In the genomic region with DNA sequence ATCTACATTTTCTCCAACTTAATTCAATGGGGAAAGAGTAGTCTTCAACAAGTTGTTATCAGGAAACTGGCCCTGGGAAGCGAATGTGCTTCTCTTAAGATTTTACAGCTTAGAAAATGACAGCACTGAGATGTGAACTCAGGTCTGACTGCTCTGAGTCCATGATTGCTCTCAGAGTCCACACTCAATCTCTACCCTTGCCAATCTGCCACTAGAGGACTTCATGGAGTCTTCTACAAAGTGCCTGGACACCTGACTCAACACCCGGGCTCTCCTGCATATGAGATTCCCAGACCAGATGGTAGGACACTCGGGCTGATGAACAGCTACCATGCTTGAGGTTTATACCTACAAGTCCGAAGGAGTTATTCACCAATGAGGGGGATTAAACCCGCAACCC, we compare ENCODE assay signal across 15 cellular contexts.
DNase-seq lines count a peak whose midpoint lies in the region; ATAC-seq lines count a peak whose summit lies in the region.
"Had no signal": no experiment of that assay in that cellular context is flagged by ENCODE, and none has a peak within 500 bp of the region (broad histone marks: within the 10 kb centered on the region; RNA-seq: fewer than 3 reads in every experiment).

No MANE protein-coding gene starts in this region.

- DNase-seq in CD4-positive, CD25-positive, alpha-beta regulatory T cell, result no peak
- no peak for DNase-seq in NCI-H446 treated with DMSO at 0.1 percent for 48 hours (lab: John Stamatoyannopoulos, UW)
- no peak for DNase-seq in KBM-7
- DNase-seq in activated CD4-positive, CD25-positive, alpha-beta regulatory T cell (lab: John Stamatoyannopoulos, UW), result no peak
- DNase-seq in activated CD4-positive, alpha-beta memory T cell treated with anti-CD3 and anti-CD28 coated beads, Interleukin-2, amount 10 ng/mL, durations not matched to agents 7 days and 5 days, result no peak
- DNase-seq: activated CD4-positive, alpha-beta T cell treated with anti-CD3 and anti-CD28 coated beads, Interleukin-2, amount 10 ng/mL, durations not matched to agents 24 days and 14 days; activated naive CD4-positive, alpha-beta T cell treated with anti-CD3 and anti-CD28 coated beads for 36 hours; NCI-H510A; SK-N-SH; stimulated activated CD4-positive, alpha-beta T cell treated with anti-CD3 and anti-CD28 coated beads, Interleukin-15, amount 100 ng/mL, for 24 hours had no signal

- no peaks in the 10 kb centered on the region for H3K4me1 ChIP-seq in CD4-positive, CD25-positive, alpha-beta regulatory T cell (ENCODE audit: control insufficient read depth, insufficient read depth, low read length, poor library complexity, severe bottlenecking)

- H3K4me3 ChIP-seq in CD4-positive, CD25-positive, alpha-beta regulatory T cell (ENCODE audit: low read depth, low read length), result no peak overlapping the region

- peaks cover 4 to 16% (median 14%) of the 10 kb centered on the region in 4 donors for H3K4me1 Mint-ChIP-seq in CD4-positive, CD25-positive, alpha-beta regulatory T cell
- peaks cover 20% of the 10 kb centered on the region for H3K4me1 Mint-ChIP-seq in activated CD4-positive, alpha-beta memory T cell treated with anti-CD3 and anti-CD28 coated beads, Interleukin-2, amount 10 ng/mL, durations not matched to agents 7 days and 5 days

- peaks cover 13% of the 10 kb centered on the region for H3K36me3 Mint-ChIP-seq in CD4-positive, CD25-positive, alpha-beta regulatory T cell
- H3K36me3 Mint-ChIP-seq in activated CD4-positive, alpha-beta memory T cell treated with anti-CD3 and anti-CD28 coated beads, Interleukin-2, amount 10 ng/mL, durations not matched to agents 7 days and 5 days (ENCODE audit: low read depth), result no peaks in the 10 kb centered on the region
- H3K36me3 Mint-ChIP-seq: stimulated activated effector memory CD8-positive, alpha-beta T cell treated with anti-CD3 and anti-CD28 coated beads, Interleukin-12 subunit alpha, Interleukin-12 subunit beta, amount 100 ng/mL, for 72 hours had no signal

- ATAC-seq in CD4-positive, CD25-positive, alpha-beta regulatory T cell (ENCODE audit: low read depth in 2 of 2), result no peak
- ATAC-seq in GM19455 (IDR thresholded peaks at IDR 0.05; ENCODE audit: unreplicated experiment), result peak; percentile 18
- ATAC-seq in HG03280 (IDR thresholded peaks at IDR 0.05; ENCODE audit: unreplicated experiment), result peak; percentile 22
- peak; percentile 39 for ATAC-seq in esophagus mucosa
- ATAC-seq: stimulated activated effector memory CD8-positive, alpha-beta T cell treated with anti-CD3 and anti-CD28 coated beads, Interleukin-12 subunit alpha, Interleukin-12 subunit beta, amount 100 ng/mL, for 72 hours had no signal

- no peaks in the 10 kb centered on the region for H3K9me3 ChIP-seq in CD4-positive, CD25-positive, alpha-beta regulatory T cell (ENCODE audit: control insufficient read depth in 2 of 2, low read length in 2 of 2)
- H3K9me3 ChIP-seq: SK-N-SH had no signal

- in situ Hi-C loops in KBM-7 (cut with MboI; ENCODE audit: low pct_unique_long_range_greater_than_20kb, low sequenced_read_pairs), result no loop called here

- POLR2A ChIA-PET in activated CD4-positive, alpha-beta memory T cell treated with anti-CD3 and anti-CD28 coated beads, Interleukin-2, amount 10 ng/mL, durations not matched to agents 7 days and 5 days (lab: Charles Lee), result no interaction called here

- H3K27ac ChIP-seq in CD4-positive, CD25-positive, alpha-beta regulatory T cell (ENCODE audit: insufficient read depth, low read length, poor library complexity, severe bottlenecking), result no peak overlapping the region
- H3K27ac ChIP-seq: KMS-11 had no signal

- H3K36me3 ChIP-seq in CD4-positive, CD25-positive, alpha-beta regulatory T cell (ENCODE audit: control insufficient read depth, insufficient read depth, low read length), result no peaks in the 10 kb centered on the region

- CTCF ChIA-PET in activated CD4-positive, alpha-beta memory T cell treated with anti-CD3 and anti-CD28 coated beads, Interleukin-2, amount 10 ng/mL, durations not matched to agents 7 days and 5 days (lab: Charles Lee), result interaction anchor here (1.0 to 1.3 kb wide), 3 partner anchors 34 to 178 kb away, joined by 3 to 5 read pairs (median 4); no protein-coding TSS in a partner anchor

- no peaks in the 10 kb centered on the region for H3K27me3 Mint-ChIP-seq in CD4-positive, CD25-positive, alpha-beta regulatory T cell
- H3K27me3 Mint-ChIP-seq in activated CD4-positive, alpha-beta memory T cell treated with anti-CD3 and anti-CD28 coated beads, Interleukin-2, amount 10 ng/mL, durations not matched to agents 7 days and 5 days, result no peaks in the 10 kb centered on the region
- H3K27me3 Mint-ChIP-seq: activated CD4-positive, alpha-beta T cell treated with anti-CD3 and anti-CD28 coated beads, Interleukin-2, amount 10 ng/mL, durations not matched to agents 24 days and 14 days had no signal

- H3K27ac Mint-ChIP-seq in CD4-positive, CD25-positive, alpha-beta regulatory T cell, result peak overlapping the region in 2 of 3 donors; percentile 36 to 59
- no peak overlapping the region for H3K27ac Mint-ChIP-seq in activated CD4-positive, alpha-beta memory T cell treated with anti-CD3 and anti-CD28 coated beads, Interleukin-2, amount 10 ng/mL, durations not matched to agents 7 days and 5 days
- H3K27ac Mint-ChIP-seq: activated CD4-positive, alpha-beta T cell treated with anti-CD3 and anti-CD28 coated beads, Interleukin-2, amount 10 ng/mL, durations not matched to agents 24 days and 14 days; activated naive CD4-positive, alpha-beta T cell treated with anti-CD3 and anti-CD28 coated beads for 36 hours had no signal

- H3K27me3 ChIP-seq in CD4-positive, CD25-positive, alpha-beta regulatory T cell (ENCODE audit: control insufficient read depth, insufficient read depth, low read length), result no peaks in the 10 kb centered on the region

- H3K9me3 Mint-ChIP-seq in CD4-positive, CD25-positive, alpha-beta regulatory T cell, result peaks cover 0 to 1% (median 0%) of the 10 kb centered on the region in 7 donors
- no peaks in the 10 kb centered on the region for H3K9me3 Mint-ChIP-seq in activated CD4-positive, alpha-beta memory T cell treated with anti-CD3 and anti-CD28 coated beads, Interleukin-2, amount 10 ng/mL, durations not matched to agents 7 days and 5 days
- H3K9me3 Mint-ChIP-seq: activated CD4-positive, alpha-beta T cell treated with anti-CD3 and anti-CD28 coated beads, Interleukin-2, amount 10 ng/mL, durations not matched to agents 24 days and 14 days; activated naive CD4-positive, alpha-beta T cell treated with anti-CD3 and anti-CD28 coated beads for 36 hours; stimulated activated effector memory CD8-positive, alpha-beta T cell treated with anti-CD3 and anti-CD28 coated beads, Interleukin-12 subunit alpha, Interleukin-12 subunit beta, amount 100 ng/mL, for 72 hours had no signal

- H3K4me3 Mint-ChIP-seq in CD4-positive, CD25-positive, alpha-beta regulatory T cell, result no peak overlapping the region
- H3K4me3 Mint-ChIP-seq in activated CD4-positive, alpha-beta memory T cell treated with anti-CD3 and anti-CD28 coated beads, Interleukin-2, amount 10 ng/mL, durations not matched to agents 7 days and 5 days, result no peak overlapping the region
- H3K4me3 Mint-ChIP-seq: activated CD4-positive, alpha-beta T cell treated with anti-CD3 and anti-CD28 coated beads, Interleukin-2, amount 10 ng/mL, durations not matched to agents 24 days and 14 days; activated naive CD4-positive, alpha-beta T cell treated with anti-CD3 and anti-CD28 coated beads for 36 hours; stimulated activated effector memory CD8-positive, alpha-beta T cell treated with anti-CD3 and anti-CD28 coated beads, Interleukin-12 subunit alpha, Interleukin-12 subunit beta, amount 100 ng/mL, for 72 hours had no signal

Comparison
In these comparisons a context has a peak if more than half of its experiments do, and no peak if none do; other contexts are left out.
1. ATAC-seq: peak in GM19455 (single experiment), HG03280 (single experiment) and esophagus mucosa (single experiment); none in CD4-positive, CD25-positive, alpha-beta regulatory T cell (0 of 2).